In genomic region chr14:57753821-57754220, GRCh38 we compare ENCODE assay signal across 20 cellular contexts.
DNase-seq lines count a peak whose midpoint lies in the region; ATAC-seq and TF ChIP-seq lines count a peak whose summit lies in the region.
"Had no signal": no experiment of that assay in that cellular context is flagged by ENCODE, and none has a peak within 500 bp of the region (broad histone marks: within the 10 kb centered on the region; RNA-seq: fewer than 3 reads in every experiment).

No MANE protein-coding gene starts in this region.

- H3K27me3 ChIP-seq in endodermal cell (ENCODE audit: control insufficient read depth, insufficient read depth, low read length, poor library complexity, severe bottlenecking) (no peaks in the 10 kb centered on the region), ascending aorta (no peaks in the 10 kb centered on the region)
- H3K27me3 ChIP-seq: BLaER1 had no signal

- H3K36me3 ChIP-seq in endodermal cell (ENCODE audit: control insufficient read depth, insufficient read depth, low read length) = no peaks in the 10 kb centered on the region
- H3K36me3 ChIP-seq in ascending aorta = no peaks in the 10 kb centered on the region
- H3K36me3 ChIP-seq: BLaER1 had no signal

- no peaks in the 10 kb centered on the region for H3K36me3 Mint-ChIP-seq in endodermal cell (ENCODE audit: low read depth)
- H3K36me3 Mint-ChIP-seq: CD4-positive, CD25-positive, alpha-beta regulatory T cell; CD8-positive, alpha-beta T cell had no signal

- H3K9me3 ChIP-seq in endodermal cell (ENCODE audit: control insufficient read depth, low read length) (no peaks in the 10 kb centered on the region), ascending aorta (no peaks in the 10 kb centered on the region)
- H3K9me3 ChIP-seq: BLaER1, Caco-2 had no signal

- H3K4me1 ChIP-seq in endodermal cell (ENCODE audit: control insufficient read depth, insufficient read depth, low read length) (peaks cover 15% of the 10 kb centered on the region), ascending aorta (no peaks in the 10 kb centered on the region)
- H3K4me1 ChIP-seq: BLaER1, Caco-2 had no signal

- H3K27ac ChIP-seq in endodermal cell (ENCODE audit: low read depth, low read length) (no peak overlapping the region), ascending aorta (no peak overlapping the region)
- H3K27ac ChIP-seq: BLaER1, C4-2B had no signal

- peak overlapping the region; percentile 22 for H3K4me3 Mint-ChIP-seq in endodermal cell
- H3K4me3 Mint-ChIP-seq: B cell; CD4-positive, CD25-positive, alpha-beta regulatory T cell; CD8-positive, alpha-beta T cell had no signal

- H3K27me3 Mint-ChIP-seq in endodermal cell (ENCODE audit: insufficient read depth) = no peaks in the 10 kb centered on the region
- H3K27me3 Mint-ChIP-seq: B cell; CD4-positive, CD25-positive, alpha-beta regulatory T cell had no signal

- 82% methylated on average over 4 of the region's 4 CpGs; no CpG with 5 or more reads in 1 of the 2 experiments for WGBS in endodermal cell (ENCODE audit: insufficient coverage in 1 of 2, insufficient read length in 1 of 2), 2 experiments

- no peak for TF ChIP-seq CTCF in endodermal cell (conservative IDR thresholded peaks at IDR 0.05)
- TF ChIP-seq CTCF in ascending aorta (IDR thresholded peaks at IDR 0.05) = no peak

- peaks cover 33% of the 10 kb centered on the region for H3K4me1 Mint-ChIP-seq in endodermal cell
- H3K4me1 Mint-ChIP-seq: B cell; CD4-positive, CD25-positive, alpha-beta regulatory T cell had no signal

- DNase-seq in M059J (ENCODE audit: low read depth) (peak; percentile 12), NCI-H82 treated with DMSO at 0.1 percent for 48 hours (lab: John Stamatoyannopoulos, UW; ENCODE audit: unreplicated experiment) (peak; percentile 64), endodermal cell (no peak), ascending aorta (ENCODE audit: low spot score in 2 of 2) (no peak), DMS53 treated with DMSO at 0.1 percent for 48 hours (lab: John Stamatoyannopoulos, UW; ENCODE audit: unreplicated experiment) (no peak)
- DNase-seq: Caco-2; CD4-positive, CD25-positive, alpha-beta regulatory T cell; CD8-positive, alpha-beta T cell; DMS153; DMS79; EL; GDM1; GOT3; H7; HCEC 1CT had no signal

- peak overlapping the region; percentile 91 for H3K27ac Mint-ChIP-seq in endodermal cell
- H3K27ac Mint-ChIP-seq: B cell; CD4-positive, CD25-positive, alpha-beta regulatory T cell; CD8-positive, alpha-beta T cell had no signal

- peak overlapping the region; percentile 56 for H3K4me3 ChIP-seq in endodermal cell (ENCODE audit: low read length)
- H3K4me3 ChIP-seq in ascending aorta = no peak overlapping the region
- H3K4me3 ChIP-seq: BLaER1, GM12878 had no signal

- no peak overlapping the region for H3K9ac ChIP-seq in endodermal cell (ENCODE audit: extremely low read depth, low read length, poor library complexity, severe bottlenecking)
- H3K9ac ChIP-seq: BLaER1 had no signal

- H3K9me3 Mint-ChIP-seq in endodermal cell = no peaks in the 10 kb centered on the region
- H3K9me3 Mint-ChIP-seq: CD8-positive, alpha-beta T cell had no signal

- intact Hi-C loops in ascending aorta (cut with DNase I) = no loop called here

- no peak for ATAC-seq in GM21515 (IDR thresholded peaks at IDR 0.05; ENCODE audit: unreplicated experiment)
- ATAC-seq: CD8-positive, alpha-beta T cell; GM12878 had no signal

Comparison
In these comparisons a context has a peak if more than half of its experiments do, and no peak if none do; other contexts are left out.
1. DNase-seq: peak in M059J (single experiment) and NCI-H82 treated with DMSO at 0.1 percent for 48 hours (single experiment); none in endodermal cell (single experiment), ascending aorta (0 of 2) and DMS53 treated with DMSO at 0.1 percent for 48 hours (single experiment).